8 cellular contexts compared by ENCODE assay signal in genomic region chr10:102461187-102462054, GRCh38. TPM values are rescaled to one million over a fixed set of nuclear protein-coding genes. Genes with fewer than 3 reads are reported as not detected.
DNase-seq lines count a peak whose midpoint lies in the region; ATAC-seq and TF ChIP-seq lines count a peak whose summit lies in the region.

No MANE protein-coding gene starts in this region.

- H3K4me1 ChIP-seq in osteoblast (ENCODE audit: insufficient read depth, low read length), result peaks cover 10% of the 10 kb centered on the region
- peaks cover 4 to 14% of the 10 kb centered on the region in 2 donors for H3K4me1 ChIP-seq in thoracic aorta (ENCODE audit: control insufficient read depth in 1 of 2, low read depth in 2 of 2)

- H3K27ac ChIP-seq in osteoblast (ENCODE audit: low read depth, low read length) (no peak overlapping the region), thoracic aorta (no peak overlapping the region)

- H3K9me3 ChIP-seq in osteoblast (ENCODE audit: low read depth, low read length), result no peaks in the 10 kb centered on the region
- no peaks in the 10 kb centered on the region for H3K9me3 ChIP-seq in thoracic aorta

- H3K36me3 ChIP-seq in osteoblast (ENCODE audit: insufficient read depth, low read length), result no peaks in the 10 kb centered on the region
- no peaks in the 10 kb centered on the region for H3K36me3 ChIP-seq in thoracic aorta

- peak overlapping the region; percentile 88 for H2AFZ ChIP-seq in osteoblast (ENCODE audit: low read length)

- no peak for TF ChIP-seq CTCF in osteoblast (IDR thresholded peaks at IDR 0.05; ENCODE audit: extremely low read depth, low read depth, low read length)
- TF ChIP-seq CTCF in thoracic aorta (IDR thresholded peaks at IDR 0.05), result no peak

- H3K4me3 ChIP-seq in osteoblast (ENCODE audit: insufficient read depth, low read length) (peak overlapping the region; percentile 73), thoracic aorta (peak overlapping the region; percentile 77)

- DNase-seq in ELR (ENCODE audit: low read depth) (peak; percentile 92), HCEC 1CT (peak; percentile 72), MV-4-11 (lab: John Stamatoyannopoulos, UW) (peak; percentile 80), SK-N-DZ (ENCODE audit: low spot score) (peak; percentile 91), globus pallidus (ENCODE audit: low spot score) (peak; percentile 84), osteoblast (ENCODE audit: insufficient read length, low spot score, missing footprints) (peak; percentile 97), thoracic aorta (ENCODE audit: low spot score) (peak; percentile 49)
- peak; percentile 96 for DNase-seq in activated naive CD4-positive, alpha-beta T cell treated with anti-CD3 and anti-CD28 coated beads, Interleukin-2, amount 50 U/mL, for 16 hours

- peak overlapping the region; percentile 75 for H3K4me2 ChIP-seq in osteoblast (ENCODE audit: insufficient read depth, low read length)

- H3K79me2 ChIP-seq in osteoblast (ENCODE audit: insufficient read depth, low read length), result no peaks in the 10 kb centered on the region

- H3K27me3 ChIP-seq in osteoblast (ENCODE audit: insufficient read depth, low read length) (peaks cover 18% of the 10 kb centered on the region), thoracic aorta (replicated peaks; ENCODE audit: insufficient read depth) (no peaks in the 10 kb centered on the region)

- no peaks in the 10 kb centered on the region for H4K20me1 ChIP-seq in osteoblast (ENCODE audit: insufficient read depth, low read length)

- peak; percentile 65 for ATAC-seq in thoracic aorta (ENCODE audit: insufficient number of reproducible peaks, low FRiP score, low read depth)

RNA-seq across cellular contexts. Expression of gene C10orf95, which starts 10.1 kb away (rescaled TPM):
- polyA plus RNA-seq in SK-N-DZ (2014; cell fraction: cytosol; rRNA removed), result not detected in 2 replicates
- polyA plus RNA-seq in SK-N-DZ (2014; cell fraction: nucleus; rRNA removed), result not detected in 2 replicates
- total RNA-seq in osteoblast (not detected in 2 replicates), thoracic aorta (not detected)

RNA-seq across cellular contexts. Expression of gene CUEDC2, which starts 29.0 kb away (rescaled TPM):
- 130 and 171 TPM in 2 replicates for polyA plus RNA-seq in SK-N-DZ (2014; cell fraction: cytosol; rRNA removed)
- polyA plus RNA-seq in SK-N-DZ (2014; cell fraction: nucleus; rRNA removed), result 127 and 172 TPM in 2 replicates
- total RNA-seq in osteoblast (46.7 and 46.9 TPM in 2 replicates), thoracic aorta (10 to 100 TPM; 40.8 to 53.2 TPM)

RNA-seq across cellular contexts. Expression of gene FBXL15, which starts 40.8 kb away (rescaled TPM):
- 34.1 and 42.6 TPM in 2 replicates for polyA plus RNA-seq in SK-N-DZ (2014; cell fraction: cytosol; rRNA removed)
- polyA plus RNA-seq in SK-N-DZ (2014; cell fraction: nucleus; rRNA removed), result 47.1 and 53.0 TPM in 2 replicates
- 5.9 and 9.4 TPM in 2 replicates for total RNA-seq in osteoblast
- total RNA-seq in thoracic aorta, result 10 to 100 TPM; 19.8 to 24.0 TPM

RNA-seq across cellular contexts. Expression of gene ACTR1A, which starts 41.1 kb away (rescaled TPM):
- 149 and 157 TPM in 2 replicates for polyA plus RNA-seq in SK-N-DZ (2014; cell fraction: cytosol; rRNA removed)
- 83.3 and 95.2 TPM in 2 replicates for polyA plus RNA-seq in SK-N-DZ (2014; cell fraction: nucleus; rRNA removed)
- 105 and 106 TPM in 2 replicates for total RNA-seq in osteoblast
- 100 to 1,000 TPM in 1 of 2 donors, 10 to 100 TPM in 1; 98.0 to 116 TPM for total RNA-seq in thoracic aorta

RNA-seq across cellular contexts. Expression of gene SUFU, which starts 42.4 kb away (rescaled TPM):
- polyA plus RNA-seq in SK-N-DZ (2014; cell fraction: cytosol; rRNA removed), result 4.9 and 5.4 TPM in 2 replicates
- polyA plus RNA-seq in SK-N-DZ (2014; cell fraction: nucleus; rRNA removed), result 2.8 and 5.5 TPM in 2 replicates
- total RNA-seq in osteoblast (2.9 and 3.6 TPM in 2 replicates), thoracic aorta (1 to 10 TPM; 4.6 to 7.6 TPM)
